In the genomic region with DNA sequence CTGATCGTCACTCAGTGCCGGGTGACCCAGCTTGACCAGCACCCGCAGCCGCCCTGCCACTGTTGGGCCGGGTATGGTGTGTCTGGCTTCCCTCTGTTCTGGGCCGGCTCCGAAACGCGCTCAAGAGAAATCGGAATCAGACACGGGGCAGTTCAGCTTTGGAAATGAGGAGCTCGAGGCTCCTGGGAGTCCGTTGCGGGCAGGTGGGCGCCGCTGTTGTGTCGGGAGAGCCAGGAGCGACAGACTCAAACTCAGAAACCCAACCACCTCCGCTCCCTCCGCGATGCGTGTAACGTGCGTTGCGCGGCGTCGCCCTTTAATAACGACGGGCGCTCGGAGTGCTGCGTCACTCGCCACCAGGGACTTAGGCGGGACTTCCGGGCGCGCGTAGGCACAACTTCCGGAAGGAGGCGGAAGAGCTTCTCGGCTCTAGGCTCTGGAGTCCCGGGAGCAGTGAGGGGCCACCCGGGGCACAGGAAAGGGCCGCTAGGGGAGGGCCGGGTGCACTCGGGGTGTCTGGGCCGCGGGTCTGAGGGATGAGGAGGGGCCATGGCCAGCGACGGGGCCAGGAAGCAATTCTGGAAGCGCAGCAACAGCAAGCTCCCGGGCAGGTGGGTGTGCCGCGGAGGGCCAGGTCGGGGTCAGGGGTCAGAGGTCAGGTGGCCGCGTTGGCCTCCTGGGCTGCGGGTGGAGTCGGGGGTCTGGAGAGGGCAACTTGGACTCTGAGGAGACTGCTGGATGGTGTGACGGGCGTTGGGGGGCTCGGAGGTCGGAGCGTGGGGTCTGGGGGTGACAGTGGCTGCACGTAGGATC, we compare ENCODE assay signal across 8 cellular contexts. TPM values are rescaled to one million over a fixed set of nuclear protein-coding genes. Genes with fewer than 3 reads are reported as not detected.
DNase-seq lines count a peak whose midpoint lies in the region; ATAC-seq and TF ChIP-seq lines count a peak whose summit lies in the region.

TBC1D22A (plus strand) TSS at position 413 of the 813 bp plus-strand sequence; CDS start at position 550, 137 bp downstream.

- H3K4me1 Mint-ChIP-seq in activated B cell treated with CpG ODN at 0.5 μM for 24 hours, result peaks cover 63% of the 10 kb centered on the region

- H3K36me3 Mint-ChIP-seq in activated B cell treated with CpG ODN at 0.5 μM for 24 hours (ENCODE audit: low read depth), result peaks cover 39% of the 10 kb centered on the region

- no peaks in the 10 kb centered on the region for H3K9me3 Mint-ChIP-seq in activated B cell treated with CpG ODN at 0.5 μM for 24 hours

- peaks cover 13% of the 10 kb centered on the region for H4K20me1 ChIP-seq in smooth muscle cell (ENCODE audit: low read depth)

- H3K27me3 ChIP-seq in ACC112 (ENCODE audit: insufficient read depth, low read length), result no peaks in the 10 kb centered on the region
- H3K27me3 ChIP-seq in smooth muscle cell (ENCODE audit: low read depth), result no peaks in the 10 kb centered on the region

- peak within 1 kb of the TSS; percentile 76; the same call in 1 of the 2 replicates for H3K27ac ChIP-seq in ACC112 (ENCODE audit: low read depth, low read length)
- H3K27ac ChIP-seq in smooth muscle cell (ENCODE audit: low read depth), result peak within 1 kb of the TSS; percentile 95

- POLR2A ChIA-PET in activated B cell treated with CpG ODN at 0.5 μM for 24 hours (lab: Charles Lee), result interaction anchor here (0.6 to 6.2 kb wide), 27 partner anchors 11 to 1722 kb away, joined by 3 to 273 read pairs (median 4); partner anchors contain the start of genes CERK and TRMU

- H3K9me3 ChIP-seq in smooth muscle cell (replicated peaks; ENCODE audit: low read depth), result no peaks in the 10 kb centered on the region

- peak within 1 kb of the TSS; percentile 77 for H2AFZ ChIP-seq in ACC112 (ENCODE audit: low read length, unreplicated experiment)
- peak within 1 kb of the TSS; percentile 55 for H2AFZ ChIP-seq in smooth muscle cell (ENCODE audit: low read depth)

- ATAC-seq in GM18870 (IDR thresholded peaks at IDR 0.05; ENCODE audit: unreplicated experiment) (peak; percentile 49), HG03135 (IDR thresholded peaks at IDR 0.05; ENCODE audit: unreplicated experiment) (peak; percentile 82), activated B cell treated with CpG ODN at 0.5 μM for 24 hours (ENCODE audit: low read depth) (peak; percentile 72)

- peaks cover 49% of the 10 kb centered on the region for H3K79me2 ChIP-seq in ACC112 (ENCODE audit: control insufficient read depth, insufficient read depth, low read length, unreplicated experiment)
- peaks cover 54% of the 10 kb centered on the region for H3K79me2 ChIP-seq in smooth muscle cell (ENCODE audit: low read depth)

- intact Hi-C loops in activated B cell treated with CpG ODN at 0.5 μM for 24 hours (cut with micrococcal nuclease), result loop anchor here (1.0 to 10.0 kb wide), 9 partner anchors 12 to 728 kb away; partner anchors contain the start of genes CERK and TRMU

- H3K4me3 ChIP-seq in ACC112 (ENCODE audit: low read depth, low read length) (peak within 1 kb of the TSS; percentile 98), cardiac fibroblast (replicated peaks in 1 of 2; ENCODE audit: low read depth in 2 of 2, low read length in 2 of 2) (peak within 1 kb of the TSS; percentile 100), smooth muscle cell (peak within 1 kb of the TSS; percentile 97)

- peak within 1 kb of the TSS; percentile 98 for H3K4me2 ChIP-seq in smooth muscle cell

- H3F3A ChIP-seq in smooth muscle cell (ENCODE audit: low read depth), result peaks cover 6% of the 10 kb centered on the region

- H3K36me3 ChIP-seq in ACC112 (ENCODE audit: insufficient read depth, low read length) (no peaks in the 10 kb centered on the region), smooth muscle cell (ENCODE audit: low read depth) (no peaks in the 10 kb centered on the region)

- DNase-seq in NCI-H226 (peak; percentile 83), activated B cell treated with CpG ODN at 0.5 μM for 24 hours (peak; percentile 93), cardiac fibroblast (ENCODE audit: low read depth in 2 of 2) (peak; percentile 95), iPS-NIHi7 (ENCODE audit: extremely low spot score) (peak; percentile 96), smooth muscle cell (lab: John Stamatoyannopoulos, UW; ENCODE audit: unreplicated experiment) (peak; percentile 57)

- under 1% methylated on average over 61 of the region's 66 CpGs for WGBS in smooth muscle cell (ENCODE audit: low lambda C conversion rate)

- CTCF ChIA-PET in activated B cell treated with CpG ODN at 0.5 μM for 24 hours (lab: Charles Lee), result interaction anchor here (0.9 to 11.6 kb wide), 8 partner anchors 13 to 395 kb away, joined by 3 to 266 read pairs (median 5); no protein-coding TSS in a partner anchor

- H3K9ac ChIP-seq in smooth muscle cell (ENCODE audit: low read depth), result peak within 1 kb of the TSS; percentile 98

- H3K27ac Mint-ChIP-seq in activated B cell treated with CpG ODN at 0.5 μM for 24 hours, result peak within 1 kb of the TSS; percentile 99

- H3K4me1 ChIP-seq in ACC112 (ENCODE audit: control insufficient read depth, insufficient read depth, low read length, unreplicated experiment), result peaks cover 2% of the 10 kb centered on the region
- peaks cover 12% of the 10 kb centered on the region for H3K4me1 ChIP-seq in smooth muscle cell (ENCODE audit: low read depth)

- TF ChIP-seq CTCF in activated B cell treated with CpG ODN at 0.5 μM for 24 hours (IDR thresholded peaks at IDR 0.05) (no peak), cardiac fibroblast (IDR thresholded peaks at IDR 0.05; ENCODE audit: low read depth, low read length) (no peak), smooth muscle cell (IDR thresholded peaks at IDR 0.05; ENCODE audit: borderline replicate concordance, insufficient read depth, poor library complexity, severe bottlenecking) (no peak)

- H3K4me3 Mint-ChIP-seq in activated B cell treated with CpG ODN at 0.5 μM for 24 hours, result peak within 1 kb of the TSS; percentile 99

- H3K27me3 Mint-ChIP-seq in activated B cell treated with CpG ODN at 0.5 μM for 24 hours, result no peaks in the 10 kb centered on the region

RNA-seq across cellular contexts. Expression of gene TBC1D22A, which starts in this region (rescaled TPM):
- total RNA-seq in activated B cell treated with CpG ODN at 0.5 μM for 24 hours (73.0 and 85.9 TPM in 2 replicates), smooth muscle cell (7.2 and 12.5 TPM in 2 replicates)
- polyA plus RNA-seq in smooth muscle cell, result 14.4 and 19.2 TPM in 2 replicates

Comparison
In these comparisons a context has a peak if more than half of its experiments do, and no peak if none do; other contexts are left out.
1. Peak in every context shown above with its lines: DNase-seq, ATAC-seq, H3K4me3 ChIP-seq and H3K27ac ChIP-seq.